ENCODE assay signal across 1 cellular context in genomic region chr4:56444719-56445118, GRCh38.
TF ChIP-seq lines count a peak whose summit lies in the region.

No MANE protein-coding gene starts in this region.

TF ChIP-seq in GM12878, 131 proteins besides CTCF, POLR2A, EP300 and RAD21:
- TF ChIP-seq EZH2 (IDR thresholded peaks at IDR 0.05; ENCODE audit: borderline replicate concordance, control insufficient read depth, low read depth, low read length) (no peak), NBN (IDR thresholded peaks at IDR 0.05) (no peak), CUX1 (IDR thresholded peaks at IDR 0.05; ENCODE audit: insufficient replicate concordance, low read depth, low read length) (no peak)
